In the genomic region with DNA sequence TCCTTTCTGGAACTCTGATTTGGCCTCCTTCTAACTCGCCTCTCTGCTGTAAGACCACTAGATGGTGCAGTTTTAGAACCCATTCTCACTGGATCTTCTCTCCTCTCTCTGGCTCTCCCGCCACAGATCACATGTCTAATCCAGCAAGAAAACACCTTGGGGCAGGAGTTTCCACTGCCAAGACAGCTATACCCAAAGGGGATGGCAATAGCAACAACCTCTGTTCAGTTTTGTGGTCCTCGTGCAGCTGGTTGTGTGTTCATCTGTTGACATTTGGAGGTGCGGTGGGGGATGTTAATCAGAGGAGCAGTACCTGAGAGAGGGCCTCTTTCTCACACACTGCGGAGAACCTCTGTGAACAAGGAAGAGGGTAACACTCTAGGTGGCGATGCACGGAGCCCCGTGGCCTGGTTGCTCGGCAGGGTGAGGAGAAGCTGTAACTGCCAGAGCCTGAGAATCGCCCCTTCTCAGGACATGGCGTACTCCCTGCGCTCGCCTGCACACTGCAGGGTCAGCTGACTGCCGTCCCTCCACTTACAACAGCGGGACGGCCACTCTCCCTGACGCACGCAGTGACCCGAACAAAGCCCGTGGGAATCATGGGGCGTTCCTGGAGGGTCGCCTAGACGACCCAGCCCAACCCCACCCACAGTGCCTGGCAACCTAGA, we compare ENCODE assay signal across 8 cellular contexts. TPM values are rescaled to one million over a fixed set of nuclear protein-coding genes. Genes with fewer than 3 reads are reported as not detected.
DNase-seq lines count a peak whose midpoint lies in the region; ATAC-seq and TF ChIP-seq lines count a peak whose summit lies in the region.

A gene (plus strand): TSS at position 666 of the 668 bp plus-strand sequence. CDS start 25 bp downstream, outside the sequence.

- H3K27ac ChIP-seq in right lobe of liver (no peak within 1 kb of the TSS), gastroesophageal sphincter (no peak within 1 kb of the TSS)

- 30% methylated on average over 2 of the region's 23 CpGs for WGBS in right lobe of liver (ENCODE audit: insufficient coverage, low coverage, low lambda C conversion rate, missing lambda C conversion rate)
- 58% methylated on average over 5 of the region's 23 CpGs; no CpG with 5 or more reads in 1 of the 2 donors for WGBS in gastroesophageal sphincter (ENCODE audit: low coverage in 1 of 2), 2 donors

- DNase-seq in CD14-positive monocyte (ENCODE audit: low spot score) (no peak), GM13977 (ENCODE audit: low spot score) (peak; percentile 58), NCI-H748 (lab: John Stamatoyannopoulos, UW; ENCODE audit: unreplicated experiment) (peak; percentile 88), cardiac fibroblast (ENCODE audit: low read depth in 2 of 2) (peak; percentile 69 to 74), right lobe of liver (no peak)

- H3K9me3 Mint-ChIP-seq in CD14-positive monocyte: peaks cover 0 to 1% (median 0%) of the 10 kb centered on the region in 7 donors

- H3K4me3 Mint-ChIP-seq in CD14-positive monocyte: no peak within 1 kb of the TSS

- H3K36me3 Mint-ChIP-seq in CD14-positive monocyte: no peaks in the 10 kb centered on the region

- in situ Hi-C loops in GM13977 (cut with MboI; ENCODE audit: low pct_unique_long_range_greater_than_20kb, low sequenced_read_pairs, unreplicated experiment): loop anchor here (25.0 kb wide), 1 partner anchor 542 kb away; a partner anchor contains a TSS

- TF ChIP-seq EP300 in gastroesophageal sphincter (IDR thresholded peaks at IDR 0.05): no peak

- TF ChIP-seq CTCF in CD14-positive monocyte (IDR thresholded peaks at IDR 0.05) (peak; percentile 30), GM13977 (IDR thresholded peaks at IDR 0.05; ENCODE audit: extremely low read depth, insufficient read depth, missing control alignments) (peak; percentile 60), cardiac fibroblast (IDR thresholded peaks at IDR 0.05; ENCODE audit: low read depth, low read length) (peak; percentile 81), right lobe of liver (IDR thresholded peaks at IDR 0.05) (peak; percentile 49 to 58 (median 52)), gastroesophageal sphincter (IDR thresholded peaks at IDR 0.05) (peak in 1 of 4 experiments; percentile 19)

- H3K4me3 ChIP-seq in cardiac fibroblast (replicated peaks in 1 of 2; ENCODE audit: low read depth in 2 of 2, low read length in 2 of 2) (no peak within 1 kb of the TSS), right lobe of liver (no peak within 1 kb of the TSS), gastroesophageal sphincter (no peak within 1 kb of the TSS)

- H3K9me3 ChIP-seq in right lobe of liver: no peaks in the 10 kb centered on the region
- no peaks in the 10 kb centered on the region for H3K9me3 ChIP-seq in gastroesophageal sphincter

- intact Hi-C loops in CD14-positive monocyte (cut with micrococcal nuclease): no loop called here
- intact Hi-C loops in right lobe of liver (cut with DNase I): no loop called here

- no peaks in the 10 kb centered on the region for H3K27me3 ChIP-seq in right lobe of liver
- no peaks in the 10 kb centered on the region for H3K27me3 ChIP-seq in gastroesophageal sphincter

- peaks cover 0 to 2% (median 0%) of the 10 kb centered on the region in 3 donors for H3K27me3 Mint-ChIP-seq in CD14-positive monocyte (ENCODE audit: low read depth in 3 of 3)

- H3K4me1 Mint-ChIP-seq in CD14-positive monocyte: no peaks in the 10 kb centered on the region

- H3K36me3 ChIP-seq in right lobe of liver (no peaks in the 10 kb centered on the region), gastroesophageal sphincter (no peaks in the 10 kb centered on the region)

- ATAC-seq in HG03175 (IDR thresholded peaks at IDR 0.05; ENCODE audit: unreplicated experiment) (peak; percentile 56), right lobe of liver (peak; percentile 79 to 91 (median 84)), HG03045 (IDR thresholded peaks at IDR 0.05; ENCODE audit: unreplicated experiment) (no peak), gastroesophageal sphincter (no peak)

- TF ChIP-seq POLR2A in right lobe of liver (IDR thresholded peaks at IDR 0.05) (no peak), gastroesophageal sphincter (IDR thresholded peaks at IDR 0.05) (no peak)

- H3K27ac Mint-ChIP-seq in CD14-positive monocyte: no peak within 1 kb of the TSS

- no peaks in the 10 kb centered on the region for H3K4me1 ChIP-seq in right lobe of liver
- no peaks in the 10 kb centered on the region for H3K4me1 ChIP-seq in gastroesophageal sphincter

RNA-seq across cellular contexts. Expression of the gene that starts here (rescaled TPM):
- not detected for polyA plus RNA-seq in CD14-positive monocyte
- total RNA-seq in right lobe of liver (not detected), gastroesophageal sphincter (not detected)

Comparison
In these comparisons a context has a peak if more than half of its experiments do, and no peak if none do; other contexts are left out.
1. Peak in ATAC-seq in right lobe of liver; RNA of the gene not detected or under 1 TPM.
2. DNase-seq: peak in GM13977 (single experiment), NCI-H748 (single experiment) and cardiac fibroblast (2 of 2); none in CD14-positive monocyte (single experiment) and right lobe of liver (0 of 3).